In genomic region chr20:41693136-41693979, GRCh38 we compare ENCODE assay signal across 1 cellular context.
A peak's percentile ranks its signal among the peaks of the same experiment; 100 is the strongest.
TF ChIP-seq lines count a peak whose summit lies in the region.

No MANE protein-coding gene starts in this region.

TF ChIP-seq in HepG2, 621 proteins besides CTCF, POLR2A, EP300 and RAD21 (continued from another document and continues in another):
- TF ChIP-seq GPBP1L1 (CRISPR knock-in tag; IDR thresholded peaks at IDR 0.05) (no peak), ZNF512B (CRISPR knock-in tag; IDR thresholded peaks at IDR 0.05; ENCODE audit: borderline replicate concordance) (peak; percentile 93), ZNF570 (CRISPR knock-in tag; IDR thresholded peaks at IDR 0.05; ENCODE audit: borderline replicate concordance) (peak; percentile 79), SNAPC5 (CRISPR knock-in tag; IDR thresholded peaks at IDR 0.05; ENCODE audit: borderline replicate concordance) (0 out of 2 replicates have a peak, but pooled peaks have one; percentile 20), USF2 (IDR thresholded peaks at IDR 0.05; ENCODE audit: low read depth, low read length) (no peak), USF2 (CRISPR knock-in tag; IDR thresholded peaks at IDR 0.05; ENCODE audit: borderline replicate concordance) (no peak), STAG1 (CRISPR knock-in tag; IDR thresholded peaks at IDR 0.05) (peak; percentile 37), ZNF205 (CRISPR knock-in tag; IDR thresholded peaks at IDR 0.05) (peak; percentile 93), MAZ (IDR thresholded peaks at IDR 0.05; ENCODE audit: borderline replicate concordance, low read depth, low read length) (peak; percentile 88), MAZ (CRISPR knock-in tag; IDR thresholded peaks at IDR 0.05; ENCODE audit: low read depth) (0 out of 2 replicates have a peak, but pooled peaks have one; percentile 66), MAFF (IDR thresholded peaks at IDR 0.05; ENCODE audit: low read depth, low read length) (0 out of 2 replicates have a peak, but pooled peaks have one; percentile 24), ARNTL (CRISPR knock-in tag; IDR thresholded peaks at IDR 0.05) (peak; percentile 83; the same call in 1 of the 2 replicates), FLYWCH1 (CRISPR knock-in tag; IDR thresholded peaks at IDR 0.05) (no peak; the same call in 1 of the 2 replicates), NR3C1 (CRISPR knock-in tag; IDR thresholded peaks at IDR 0.05) (no peak), ZNF687 (CRISPR knock-in tag; IDR thresholded peaks at IDR 0.05) (peak; percentile 83), NFE2L2 (IDR thresholded peaks at IDR 0.05; ENCODE audit: low read length) (no peak), ZNF770 (CRISPR knock-in tag; IDR thresholded peaks at IDR 0.05) (0 out of 2 replicates have a peak, but pooled peaks have one; percentile 27), ZNF619 (CRISPR knock-in tag; IDR thresholded peaks at IDR 0.05) (peak; percentile 97), ZNF891 (CRISPR knock-in tag; IDR thresholded peaks at IDR 0.05) (peak; percentile 89; the same call in 1 of the 2 replicates), TEAD3 (CRISPR knock-in tag; optimal IDR thresholded peaks at IDR 0.05; ENCODE audit: borderline replicate concordance) (peak; percentile 45), E2F5 (CRISPR knock-in tag; conservative IDR thresholded peaks at IDR 0.05) (no peak; the same call in 1 of the 2 replicates), ZNF446 (CRISPR knock-in tag; IDR thresholded peaks at IDR 0.05) (peak; percentile 24; the same call in 1 of the 2 replicates), AFF4 (CRISPR knock-in tag; IDR thresholded peaks at IDR 0.05) (no peak), THAP8 (CRISPR knock-in tag; IDR thresholded peaks at IDR 0.05; ENCODE audit: borderline replicate concordance) (no peak; the same call in 1 of the 2 replicates), GTF3A (CRISPR knock-in tag; conservative IDR thresholded peaks at IDR 0.05) (0 out of 2 replicates have a peak, but pooled peaks have one; percentile 68), ZNF598 (CRISPR knock-in tag; IDR thresholded peaks at IDR 0.05; ENCODE audit: borderline replicate concordance) (peak; percentile 90), NBN (conservative IDR thresholded peaks at IDR 0.05) (no peak), ZNF577 (CRISPR knock-in tag; IDR thresholded peaks at IDR 0.05; ENCODE audit: borderline replicate concordance, low read depth) (peak; percentile 88; the same call in 1 of the 2 replicates), PATZ1 (CRISPR knock-in tag; IDR thresholded peaks at IDR 0.05) (peak; percentile 82), ZNF552 (CRISPR knock-in tag; IDR thresholded peaks at IDR 0.05; ENCODE audit: borderline replicate concordance) (no peak; the same call in 1 of the 2 replicates), FOXP4 (CRISPR knock-in tag; IDR thresholded peaks at IDR 0.05) (peak; percentile 83), DNMT1 (CRISPR knock-in tag; IDR thresholded peaks at IDR 0.05) (peak; percentile 97)
